ENCODE assay signal across 21 cellular contexts in genomic region chr1:116365857-116366256, GRCh38. TPM values are rescaled to one million over a fixed set of nuclear protein-coding genes. Genes with fewer than 3 reads are reported as not detected.
DNase-seq lines count a peak whose midpoint lies in the region; ATAC-seq, FAIRE-seq and TF ChIP-seq lines count a peak whose summit lies in the region.
"Had no signal": no experiment of that assay in that cellular context is flagged by ENCODE, and none has a peak within 500 bp of the region (broad histone marks: within the 10 kb centered on the region; RNA-seq: fewer than 3 reads in every experiment).

No MANE protein-coding gene starts in this region.

- CTCF ChIA-PET in CD4-positive, alpha-beta T cell (lab: Charles Lee) = interaction anchor here (0.9 to 2.0 kb wide), 2 partner anchors 24 to 227 kb away, joined by 3 to 5 read pairs; no protein-coding TSS in a partner anchor

- TF ChIP-seq CTCF in cardiac muscle cell (IDR thresholded peaks at IDR 0.05; ENCODE audit: low read depth, low read length) (no peak), kidney (IDR thresholded peaks at IDR 0.05; ENCODE audit: borderline replicate concordance, extremely low read depth, insufficient read depth) (no peak)
- TF ChIP-seq CTCF in CD4-positive, alpha-beta T cell (IDR thresholded peaks at IDR 0.05) = no peak

- H3K4me1 Mint-ChIP-seq in CD4-positive, alpha-beta T cell (ENCODE audit: low read depth) = peaks cover 26% of the 10 kb centered on the region
- H3K4me1 Mint-ChIP-seq: B cell had no signal

- POLR2A ChIA-PET in CD4-positive, alpha-beta T cell (lab: Charles Lee) = interaction anchor here (0.6 to 1.7 kb wide), 3 partner anchors 10 to 217 kb away, joined by 3 to 10 read pairs (median 3); no protein-coding TSS in a partner anchor

- no peaks in the 10 kb centered on the region for H3K36me3 ChIP-seq in cardiac muscle cell
- no peaks in the 10 kb centered on the region for H3K36me3 ChIP-seq in SK-N-MC (ENCODE audit: insufficient read depth, low read length)
- H3K36me3 ChIP-seq in kidney (ENCODE audit: control insufficient read depth in 1 of 2, insufficient read depth in 2 of 2, low read length in 2 of 2) = no peaks in the 10 kb centered on the region
- no peaks in the 10 kb centered on the region for H3K36me3 ChIP-seq in stomach smooth muscle (ENCODE audit: control insufficient read depth in 2 of 2, insufficient read depth in 2 of 2, low read length in 2 of 2)
- H3K36me3 ChIP-seq: Peyer's patch, SJSA1 had no signal

- H3K4me1 ChIP-seq in cardiac muscle cell (ENCODE audit: low read depth) (peaks cover 26% of the 10 kb centered on the region), kidney (ENCODE audit: control insufficient read depth in 1 of 2, insufficient read depth in 1 of 2, low read depth in 1 of 2, low read length in 2 of 2) (peaks cover 5 to 9% of the 10 kb centered on the region in 2 donors), stomach smooth muscle (ENCODE audit: control insufficient read depth, insufficient read depth, low read length) (peaks cover 15% of the 10 kb centered on the region)
- H3K4me1 ChIP-seq: Caco-2, SJSA1 had no signal

- H3K9ac ChIP-seq in SK-N-MC (ENCODE audit: insufficient read length) = peak overlapping the region; percentile 48
- no peak overlapping the region for H3K9ac ChIP-seq in kidney (ENCODE audit: low read length in 2 of 2)
- H3K9ac ChIP-seq in stomach smooth muscle (ENCODE audit: low read length in 2 of 2) = no peak overlapping the region

- H3K4me3 Mint-ChIP-seq in CD4-positive, alpha-beta T cell = no peak overlapping the region
- H3K4me3 Mint-ChIP-seq: B cell had no signal

- H3K36me3 Mint-ChIP-seq in CD4-positive, alpha-beta T cell (ENCODE audit: low read depth) = no peaks in the 10 kb centered on the region

- H3K9me3 Mint-ChIP-seq in CD4-positive, alpha-beta T cell = no peaks in the 10 kb centered on the region

- H3K27me3 ChIP-seq in cardiac muscle cell (no peaks in the 10 kb centered on the region), stomach smooth muscle (ENCODE audit: control insufficient read depth in 1 of 2, insufficient read depth in 2 of 2, low read length in 2 of 2) (no peaks in the 10 kb centered on the region)
- no peaks in the 10 kb centered on the region for H3K27me3 ChIP-seq in CD4-positive, alpha-beta T cell (ENCODE audit: control insufficient read depth, insufficient read depth, low read length)
- H3K27me3 ChIP-seq: Peyer's patch had no signal

- intact Hi-C loops in cardiac septum (cut with DNase I) = no loop called here
- intact Hi-C loops in kidney (cut with DNase I) = no loop called here
- intact Hi-C loops in CD4-positive, alpha-beta T cell (cut with DNase I, micrococcal nuclease) = no loop called here

- H3K9me3 ChIP-seq in cardiac muscle cell (ENCODE audit: low read depth) (no peaks in the 10 kb centered on the region), SK-N-MC (ENCODE audit: low read depth, low read length) (no peaks in the 10 kb centered on the region), kidney (ENCODE audit: control insufficient read depth in 1 of 2, low read length in 2 of 2) (no peaks in the 10 kb centered on the region), stomach smooth muscle (ENCODE audit: control insufficient read depth in 2 of 2, low read length in 2 of 2) (no peaks in the 10 kb centered on the region)
- H3K9me3 ChIP-seq in CD4-positive, alpha-beta T cell (ENCODE audit: control insufficient read depth, low read length) = no peaks in the 10 kb centered on the region
- H3K9me3 ChIP-seq: Caco-2, Peyer's patch, SJSA1 had no signal

- H3K4me3 ChIP-seq in cardiac muscle cell = no peak overlapping the region
- peak overlapping the region; percentile 45 for H3K4me3 ChIP-seq in SK-N-MC
- no peak overlapping the region for H3K4me3 ChIP-seq in kidney (ENCODE audit: low read length in 2 of 2)
- peak overlapping the region; percentile 21 to 47 for H3K4me3 ChIP-seq in stomach smooth muscle (ENCODE audit: low read length in 2 of 2)
- H3K4me3 ChIP-seq: Peyer's patch, SJSA1 had no signal

- no peak for ATAC-seq in CD4-positive, alpha-beta T cell (ENCODE audit: poor library complexity)
- no peak for ATAC-seq in GM21528 (IDR thresholded peaks at IDR 0.05; ENCODE audit: low FRiP score, unreplicated experiment)

- DNase-seq in cardiac muscle cell (ENCODE audit: low read depth in 1 of 2, low spot score in 1 of 2) (no peak), cardiac septum (ENCODE audit: low spot score) (no peak), SK-N-MC (ENCODE audit: low read depth, low spot score) (no peak), kidney (no peak)
- no peak for DNase-seq in CD4-positive, alpha-beta T cell
- no peak for DNase-seq in stimulated activated naive CD4-positive, alpha-beta T cell treated with Interleukin-2 at 50 U/mL for 16 hours (lab: John Stamatoyannopoulos, UW)
- DNase-seq: Caco-2, DMS 273 treated with DMSO at 0.1 percent for 48 hours, KBM-7, NCI-H1092, NCI-H1436, NCI-H187 treated with DMSO at 0.1 percent for 48 hours, NCI-H226, NCI-H510A treated with DMSO at 0.1 percent for 48 hours, NCI-H748 treated with DMSO at 0.1 percent for 48 hours, Peyer's patch had no signal

- no peaks in the 10 kb centered on the region for H3K27me3 Mint-ChIP-seq in CD4-positive, alpha-beta T cell

- no peak for FAIRE-seq in kidney (lab: Jason Lieb, UNC)
- FAIRE-seq: A204.1 had no signal

- H3K27ac ChIP-seq in cardiac muscle cell (peak overlapping the region; percentile 78), SK-N-MC (peak overlapping the region; percentile 85), kidney (ENCODE audit: low read depth in 2 of 2, low read length in 2 of 2) (peak overlapping the region; percentile 35 to 68), stomach smooth muscle (ENCODE audit: low read length) (peak overlapping the region; percentile 37)
- no peak overlapping the region for H3K27ac ChIP-seq in CD4-positive, alpha-beta T cell (ENCODE audit: low read depth, low read length)
- H3K27ac ChIP-seq: Peyer's patch, SJSA1 had no signal

- no peak overlapping the region for H3K27ac Mint-ChIP-seq in CD4-positive, alpha-beta T cell
- H3K27ac Mint-ChIP-seq: B cell had no signal

RNA-seq across cellular contexts. Expression of gene ATP1A1, which starts 7.2 kb away (rescaled TPM):
- total RNA-seq in cardiac muscle cell = 754 and 1,350 TPM in 2 replicates
- 665 and 1,094 TPM in 2 replicates for polyA plus RNA-seq in cardiac muscle cell
- total RNA-seq in cardiac septum = 192 TPM
- total RNA-seq in kidney = 2,241 TPM
- polyA plus RNA-seq in kidney (ENCODE audit: insufficient read depth, low read depth, low replicate concordance) = 1,218 TPM
- total RNA-seq in CD4-positive, alpha-beta T cell = 100 to 1,000 TPM; 251 to 262 TPM

Comparison
In these comparisons a context has a peak if more than half of its experiments do, and no peak if none do; other contexts are left out.
1. H3K4me3 ChIP-seq: peak in SK-N-MC (single experiment) and stomach smooth muscle (2 of 2); none in cardiac muscle cell (single experiment) and kidney (0 of 2).